In genomic region chr19:2244486-2244885, GRCh38 we compare ENCODE assay signal across 25 cellular contexts. TPM values are rescaled to one million over a fixed set of nuclear protein-coding genes. Genes with fewer than 3 reads are reported as not detected.
"Had no signal": no experiment of that assay in that cellular context is flagged by ENCODE, and none has a peak within 500 bp of the region (broad histone marks: within the 10 kb centered on the region; RNA-seq: fewer than 3 reads in every experiment).

No MANE protein-coding gene starts in this region.

- H3K4me3 ChIP-seq: body of pancreas, breast epithelium, SJSA1 had no signal

- DNase-seq: activated CD4-positive, alpha-beta T cell treated with anti-CD3 and anti-CD28 coated beads, Interleukin-2, amount 10 ng/mL, durations not matched to agents 24 days and 14 days; activated CD4-positive, alpha-beta T cell treated with anti-CD3 and anti-CD28 coated beads, Interleukin-2, amount 50 U/mL, for 4 hours; activated CD8-positive, alpha-beta T cell treated with anti-CD3 and anti-CD28 coated beads for 36 hours; activated gamma-delta T cell; activated naive CD4-positive, alpha-beta T cell treated with Interleukin-2 at 50 U/mL for 16 hours; activated naive CD8-positive, alpha-beta T cell treated with anti-CD3 and anti-CD28 coated beads, Interleukin-2, amount 10 ng/mL, durations not matched to agents 7 days and 5 days; activated T-cell treated with anti-CD3 and anti-CD28 coated beads, Interleukin-2, amount 50 U/mL, for 24 hours; cerebellar nuclear complex; MM.1S; MV-4-11; NCI-H1092; NCI-H1436 treated with DMSO at 0.1 percent for 48 hours; NCI-H1694 treated with DMSO at 0.1 percent for 48 hours; NCI-H2029; NCI-H345; NCI-H524 treated with DMSO at 0.1 percent for 48 hours; SHP77 treated with DMSO at 0.1 percent for 48 hours; T1000 had no signal

- H3K27me3 ChIP-seq: SJSA1 had no signal

- H3K9ac ChIP-seq: KMS-11 had no signal

- H3K4me2 ChIP-seq: KMS-11 had no signal

- H3K9me3 ChIP-seq: body of pancreas, breast epithelium, SJSA1 had no signal

- H3K27ac ChIP-seq: breast epithelium, KMS-11, SJSA1 had no signal

RNA-seq across cellular contexts. Expression of gene JSRP1, which starts 11.7 kb away (rescaled TPM):
- total RNA-seq: body of pancreas; NCI-H460; RPMI7951; SJSA1; T-helper 1 cell treated with Interleukin-12 subunit alpha and Interleukin-12 subunit beta and Interleukin-4 antibody, amounts not matched to agents 30 ng/mL and 1 ng/mL, for 36 hours had no signal

RNA-seq across cellular contexts. Expression of gene PEAK3, which starts 37.5 kb away (rescaled TPM):
- total RNA-seq: activated CD8-positive, alpha-beta T cell treated with anti-CD3 and anti-CD28 coated beads for 36 hours; NCI-H460; SJSA1 had no signal
